Comparison of ENCODE assay signal across 1 cellular context in the genomic region with DNA sequence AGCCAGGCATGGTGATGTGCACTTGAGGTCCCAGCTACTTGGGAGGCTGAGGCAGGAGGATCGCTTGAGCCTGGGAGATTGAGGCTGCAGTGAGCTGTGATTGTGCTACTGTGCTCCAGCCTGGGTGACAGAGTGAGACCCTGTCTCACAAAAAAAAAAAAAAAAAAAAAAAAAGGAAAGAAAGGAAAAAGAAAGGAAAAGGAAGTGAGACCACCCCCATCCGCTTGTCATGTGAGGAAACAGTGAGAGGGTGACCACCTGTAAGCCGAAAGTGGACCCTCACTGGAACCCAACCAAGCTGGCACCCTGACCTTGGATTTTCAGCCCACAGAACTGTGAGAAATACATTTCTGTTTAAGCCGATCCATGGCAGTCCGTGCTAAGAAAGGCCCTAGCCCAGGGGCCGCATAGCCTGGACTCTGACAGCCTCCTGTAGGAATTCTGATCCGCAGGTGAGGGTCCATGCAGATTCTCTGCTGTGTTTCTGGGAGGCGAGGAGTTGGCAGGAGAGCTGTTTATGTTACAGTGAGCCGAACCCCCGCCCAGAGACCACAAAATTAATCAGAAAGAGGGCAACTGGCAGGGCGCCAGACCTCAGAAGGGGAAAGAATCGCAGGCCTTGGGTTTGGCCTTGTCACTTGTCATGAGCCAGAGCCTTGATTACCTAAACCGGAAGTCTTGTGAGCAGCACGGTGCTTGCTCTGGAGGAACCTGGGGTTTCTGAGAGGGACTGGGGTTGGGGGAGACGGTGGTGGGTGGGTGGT.
A peak's percentile ranks its signal among the peaks of the same experiment; 100 is the strongest.
TF ChIP-seq lines count a peak whose summit lies in the region.

No MANE protein-coding gene starts in this region.

TF ChIP-seq in HepG2, 621 proteins besides CTCF, POLR2A, EP300 and RAD21 (continued from another document):
- TF ChIP-seq, protein P1, sequence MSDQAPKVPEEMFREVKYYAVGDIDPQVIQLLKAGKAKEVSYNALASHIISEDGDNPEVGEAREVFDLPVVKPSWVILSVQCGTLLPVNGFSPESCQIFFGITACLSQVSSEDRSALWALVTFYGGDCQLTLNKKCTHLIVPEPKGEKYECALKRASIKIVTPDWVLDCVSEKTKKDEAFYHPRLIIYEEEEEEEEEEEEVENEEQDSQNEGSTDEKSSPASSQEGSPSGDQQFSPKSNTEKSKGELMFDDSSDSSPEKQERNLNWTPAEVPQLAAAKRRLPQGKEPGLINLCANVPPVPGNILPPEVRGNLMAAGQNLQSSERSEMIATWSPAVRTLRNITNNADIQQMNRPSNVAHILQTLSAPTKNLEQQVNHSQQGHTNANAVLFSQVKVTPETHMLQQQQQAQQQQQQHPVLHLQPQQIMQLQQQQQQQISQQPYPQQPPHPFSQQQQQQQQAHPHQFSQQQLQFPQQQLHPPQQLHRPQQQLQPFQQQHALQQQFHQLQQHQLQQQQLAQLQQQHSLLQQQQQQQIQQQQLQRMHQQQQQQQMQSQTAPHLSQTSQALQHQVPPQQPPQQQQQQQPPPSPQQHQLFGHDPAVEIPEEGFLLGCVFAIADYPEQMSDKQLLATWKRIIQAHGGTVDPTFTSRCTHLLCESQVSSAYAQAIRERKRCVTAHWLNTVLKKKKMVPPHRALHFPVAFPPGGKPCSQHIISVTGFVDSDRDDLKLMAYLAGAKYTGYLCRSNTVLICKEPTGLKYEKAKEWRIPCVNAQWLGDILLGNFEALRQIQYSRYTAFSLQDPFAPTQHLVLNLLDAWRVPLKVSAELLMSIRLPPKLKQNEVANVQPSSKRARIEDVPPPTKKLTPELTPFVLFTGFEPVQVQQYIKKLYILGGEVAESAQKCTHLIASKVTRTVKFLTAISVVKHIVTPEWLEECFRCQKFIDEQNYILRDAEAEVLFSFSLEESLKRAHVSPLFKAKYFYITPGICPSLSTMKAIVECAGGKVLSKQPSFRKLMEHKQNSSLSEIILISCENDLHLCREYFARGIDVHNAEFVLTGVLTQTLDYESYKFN (CRISPR knock-in tag; conservative IDR thresholded peaks at IDR 0.05), result 0 out of 2 replicates have a peak, but pooled peaks have one; percentile 5
- no peak for TF ChIP-seq ZNF10 (CRISPR knock-in tag; IDR thresholded peaks at IDR 0.05; ENCODE audit: borderline replicate concordance, low read depth)
- peak; percentile 49; the same call in 1 of the 2 replicates for TF ChIP-seq ELF1 (CRISPR knock-in tag; IDR thresholded peaks at IDR 0.05)
- no peak for TF ChIP-seq ZNF652 (CRISPR knock-in tag; IDR thresholded peaks at IDR 0.05; ENCODE audit: borderline replicate concordance, low read depth)
- TF ChIP-seq, protein P2, sequence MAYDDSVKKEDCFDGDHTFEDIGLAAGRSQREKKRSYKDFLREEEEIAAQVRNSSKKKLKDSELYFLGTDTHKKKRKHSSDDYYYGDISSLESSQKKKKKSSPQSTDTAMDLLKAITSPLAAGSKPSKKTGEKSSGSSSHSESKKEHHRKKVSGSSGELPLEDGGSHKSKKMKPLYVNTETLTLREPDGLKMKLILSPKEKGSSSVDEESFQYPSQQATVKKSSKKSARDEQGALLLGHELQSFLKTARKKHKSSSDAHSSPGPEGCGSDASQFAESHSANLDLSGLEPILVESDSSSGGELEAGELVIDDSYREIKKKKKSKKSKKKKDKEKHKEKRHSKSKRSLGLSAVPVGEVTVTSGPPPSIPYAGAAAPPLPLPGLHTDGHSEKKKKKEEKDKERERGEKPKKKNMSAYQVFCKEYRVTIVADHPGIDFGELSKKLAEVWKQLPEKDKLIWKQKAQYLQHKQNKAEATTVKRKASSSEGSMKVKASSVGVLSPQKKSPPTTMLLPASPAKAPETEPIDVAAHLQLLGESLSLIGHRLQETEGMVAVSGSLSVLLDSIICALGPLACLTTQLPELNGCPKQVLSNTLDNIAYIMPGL (CRISPR knock-in tag; IDR thresholded peaks at IDR 0.05; ENCODE audit: borderline replicate concordance in 1 of 2, low read depth in 1 of 2), result 0 out of 4 replicates have a peak, but pooled peaks have one; percentile 2 to 30
- TF ChIP-seq, protein P3, sequence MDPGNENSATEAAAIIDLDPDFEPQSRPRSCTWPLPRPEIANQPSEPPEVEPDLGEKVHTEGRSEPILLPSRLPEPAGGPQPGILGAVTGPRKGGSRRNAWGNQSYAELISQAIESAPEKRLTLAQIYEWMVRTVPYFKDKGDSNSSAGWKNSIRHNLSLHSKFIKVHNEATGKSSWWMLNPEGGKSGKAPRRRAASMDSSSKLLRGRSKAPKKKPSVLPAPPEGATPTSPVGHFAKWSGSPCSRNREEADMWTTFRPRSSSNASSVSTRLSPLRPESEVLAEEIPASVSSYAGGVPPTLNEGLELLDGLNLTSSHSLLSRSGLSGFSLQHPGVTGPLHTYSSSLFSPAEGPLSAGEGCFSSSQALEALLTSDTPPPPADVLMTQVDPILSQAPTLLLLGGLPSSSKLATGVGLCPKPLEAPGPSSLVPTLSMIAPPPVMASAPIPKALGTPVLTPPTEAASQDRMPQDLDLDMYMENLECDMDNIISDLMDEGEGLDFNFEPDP (CRISPR knock-in tag; conservative IDR thresholded peaks at IDR 0.05), result 0 out of 2 replicates have a peak, but pooled peaks have one; percentile 43
- no peak for TF ChIP-seq FOXP1 (IDR thresholded peaks at IDR 0.05)
- TF ChIP-seq FOXP1 (CRISPR knock-in tag; IDR thresholded peaks at IDR 0.05), result 0 out of 2 replicates have a peak, but pooled peaks have one; percentile 7
- 0 out of 2 replicates have a peak, but pooled peaks have one; percentile 48 for TF ChIP-seq MTA1 (CRISPR knock-in tag; IDR thresholded peaks at IDR 0.05; ENCODE audit: borderline replicate concordance)
- no peak for TF ChIP-seq FOXK2 (IDR thresholded peaks at IDR 0.05)
